ENCODE assay signal across 1 cellular context in genomic region chr1:155691992-155692528, GRCh38.
TF ChIP-seq lines count a peak whose summit lies in the region.

No MANE protein-coding gene starts in this region.

TF ChIP-seq in WTC11, 78 proteins besides CTCF, POLR2A, EP300 and RAD21 (continued from another document):
- TF ChIP-seq ARID4B (CRISPR knock-in tag; IDR thresholded peaks at IDR 0.05; ENCODE audit: borderline replicate concordance), result no peak
- no peak for TF ChIP-seq GABPB1 (CRISPR knock-in tag; IDR thresholded peaks at IDR 0.05)
- no peak for TF ChIP-seq ZNF219 (CRISPR knock-in tag; IDR thresholded peaks at IDR 0.05; ENCODE audit: borderline replicate concordance)
